8 cellular contexts compared by ENCODE assay signal in genomic region chr15:84079885-84080777, GRCh38.
DNase-seq lines count a peak whose midpoint lies in the region; ATAC-seq, FAIRE-seq and TF ChIP-seq lines count a peak whose summit lies in the region.

No MANE protein-coding gene starts in this region.

- H3K4me3 ChIP-seq in HUES6 (ENCODE audit: low read depth, low read length) (peak overlapping the region; percentile 73), bronchial epithelial cell (ENCODE audit: low read depth, low read length) (peak overlapping the region; percentile 36)

- no peak overlapping the region for H3K9ac ChIP-seq in HUES6 (ENCODE audit: low read length)

- no peaks in the 10 kb centered on the region for H3K9me3 ChIP-seq in HUES6 (ENCODE audit: control insufficient read depth, insufficient read depth, low read depth, low read length)

- no peak overlapping the region for H3K27ac ChIP-seq in HUES6 (ENCODE audit: low read depth, low read length)

- peak; percentile 94 for ATAC-seq in GM19397 (IDR thresholded peaks at IDR 0.05; ENCODE audit: unreplicated experiment)
- ATAC-seq in left colon: peak; percentile 43

- no peaks in the 10 kb centered on the region for H3K4me1 ChIP-seq in HUES6 (ENCODE audit: control insufficient read depth, insufficient read depth, low read length)

- no peaks in the 10 kb centered on the region for H3K36me3 ChIP-seq in HUES6 (ENCODE audit: control insufficient read depth, insufficient read depth, low read length)
- H3K36me3 ChIP-seq in bronchial epithelial cell (ENCODE audit: control insufficient read depth, insufficient read depth, low read length): no peaks in the 10 kb centered on the region

- TF ChIP-seq POLR2A in erythroblast (IDR thresholded peaks at IDR 0.05; ENCODE audit: low read length): no peak

- intact Hi-C loops in left colon (cut with DNase I, micrococcal nuclease): no loop called here

- TF ChIP-seq CTCF in bronchial epithelial cell (IDR thresholded peaks at IDR 0.05; ENCODE audit: insufficient read depth, low read length, severe bottlenecking): no peak

- H3K27me3 ChIP-seq in HUES6 (ENCODE audit: control insufficient read depth, insufficient read depth, low read length) (peaks cover 39% of the 10 kb centered on the region), bronchial epithelial cell (ENCODE audit: control insufficient read depth, insufficient read depth, low read length) (no peaks in the 10 kb centered on the region)

- DNase-seq in Ammon's horn (ENCODE audit: low spot score) (peak; percentile 46), T-helper 2 cell (peak in 3 of 5 experiments; percentile 6 to 70 (median 12)), bronchial epithelial cell (ENCODE audit: low read depth) (peak; percentile 17), left colon (peak; percentile 30 to 34), erythroblast (lab: John Stamatoyannopoulos, UW) (no peak)
- DNase-seq in stimulated activated CD4-positive, alpha-beta T cell treated with anti-CD3 and anti-CD28 coated beads, Interleukin-1b, Interleukin-23, amount 100 ng/mL, for 48 hours: peak; percentile 68

- peak; percentile 86 for FAIRE-seq in bronchial epithelial cell (lab: Jason Lieb, UNC)

Comparison
In these comparisons a context has a peak if more than half of its experiments do, and no peak if none do; other contexts are left out.
1. DNase-seq: peak in Ammon's horn (single experiment), T-helper 2 cell (3 of 5), bronchial epithelial cell (single experiment), left colon (2 of 2) and stimulated activated CD4-positive, alpha-beta T cell treated with anti-CD3 and anti-CD28 coated beads, Interleukin-1b, Interleukin-23, amount 100 ng/mL, for 48 hours (single experiment); none in erythroblast (0 of 2).